Comparison of ENCODE assay signal across 21 cellular contexts in genomic region chr4:152415980-152416379, GRCh38.
DNase-seq lines count a peak whose midpoint lies in the region; ATAC-seq and TF ChIP-seq lines count a peak whose summit lies in the region.
"Had no signal": no experiment of that assay in that cellular context is flagged by ENCODE, and none has a peak within 500 bp of the region (broad histone marks: within the 10 kb centered on the region; RNA-seq: fewer than 3 reads in every experiment).

No MANE protein-coding gene starts in this region.

- H3K27ac ChIP-seq in RWPE2 (ENCODE audit: poor library complexity, severe bottlenecking) (no peak overlapping the region), smooth muscle cell (ENCODE audit: low read depth) (no peak overlapping the region), uterus (no peak overlapping the region)
- H3K27ac ChIP-seq: right atrium auricular region, thoracic aorta had no signal

- H3K79me2 ChIP-seq in smooth muscle cell (ENCODE audit: low read depth), result peaks cover 32% of the 10 kb centered on the region

- no peak for DNase-seq in activated T-cell treated with anti-CD3 and anti-CD28 coated beads, Interleukin-2, amount 50 U/mL, for 72 hours
- no peak for DNase-seq in activated T-cell treated with anti-CD3 and anti-CD28 coated beads, Interleukin-2, amount 50 U/mL, for 24 hours
- DNase-seq in RWPE2 (ENCODE audit: low spot score) (no peak), fibroblast of mammary gland (ENCODE audit: low read depth) (peak; percentile 40), smooth muscle cell (lab: John Stamatoyannopoulos, UW; ENCODE audit: unreplicated experiment) (no peak), uterus (no peak)
- DNase-seq in stimulated activated CD4-positive, alpha-beta T cell treated with anti-CD3 and anti-CD28 coated beads, Interleukin-2, amount 100 ng/mL, for 48 hours, result no peak
- DNase-seq: 8988T; activated CD4-positive, alpha-beta T cell treated with anti-CD3 and anti-CD28 coated beads for 4 hours; activated naive CD8-positive, alpha-beta T cell treated with anti-CD3 and anti-CD28 coated beads, Interleukin-2, amount 50 U/mL, for 24 hours; activated T-cell treated with anti-CD3 and anti-CD28 coated beads for 4 hours; COR-L47; cortex of kidney; NCI-H1105; SHP77 treated with DMSO at 0.1 percent for 48 hours; stimulated activated CD8-positive, alpha-beta memory T cell treated with anti-CD3 and anti-CD28 coated beads, Interleukin-4, amount 100 ng/mL, for 48 hours; T-helper 9 cell had no signal

- H2AFZ ChIP-seq in smooth muscle cell (ENCODE audit: low read depth), result no peak overlapping the region

- intact Hi-C loops in uterus (cut with DNase I; ENCODE audit: low total_unique reads), result no loop called here

- no peak overlapping the region for H3K9ac ChIP-seq in smooth muscle cell (ENCODE audit: low read depth)

- H3K4me2 ChIP-seq in smooth muscle cell, result peak overlapping the region; percentile 57

- H3K4me1 Mint-ChIP-seq in activated T-cell treated with anti-CD3 and anti-CD28 coated beads, Interleukin-2, amount 50 U/mL, for 72 hours (ENCODE audit: low read depth), result no peaks in the 10 kb centered on the region
- peaks cover 60% of the 10 kb centered on the region for H3K4me1 Mint-ChIP-seq in activated T-cell treated with anti-CD3 and anti-CD28 coated beads, Interleukin-2, amount 50 U/mL, for 24 hours (ENCODE audit: low read depth)

- WGBS in smooth muscle cell (ENCODE audit: low lambda C conversion rate), result 33% methylated on average over 2 of the region's 2 CpGs

- H4K20me1 ChIP-seq in smooth muscle cell (ENCODE audit: low read depth), result peaks cover 72% of the 10 kb centered on the region

- no peak for ATAC-seq in activated T-cell treated with anti-CD3 and anti-CD28 coated beads, Interleukin-2, amount 50 U/mL, for 72 hours (replicated peaks in 1 of 2)
- ATAC-seq in RWPE2 (ENCODE audit: low read depth) (peak; percentile 76; the same call in 2 of the 3 replicates), GM19452 (IDR thresholded peaks at IDR 0.05; ENCODE audit: unreplicated experiment) (no peak)
- ATAC-seq: activated naive CD8-positive, alpha-beta T cell treated with anti-CD3 and anti-CD28 coated beads, Interleukin-2, amount 50 U/mL, for 24 hours; natural killer cell treated with Interleukin-12 subunit alpha and Interleukin-12 subunit beta and Interleukin-15 and Interleukin-18, amount 100 ng/mL, for 72 hours had no signal

- no peaks in the 10 kb centered on the region for H3K36me3 Mint-ChIP-seq in activated T-cell treated with anti-CD3 and anti-CD28 coated beads, Interleukin-2, amount 50 U/mL, for 72 hours (ENCODE audit: insufficient read depth in 2 of 2)
- peaks cover 6% of the 10 kb centered on the region for H3K36me3 Mint-ChIP-seq in activated T-cell treated with anti-CD3 and anti-CD28 coated beads, Interleukin-2, amount 50 U/mL, for 24 hours (ENCODE audit: low read depth)
- H3K36me3 Mint-ChIP-seq: natural killer cell treated with Interleukin-12 subunit alpha and Interleukin-12 subunit beta and Interleukin-15 and Interleukin-18, amount 100 ng/mL, for 72 hours had no signal

- TF ChIP-seq CTCF in RWPE2 (IDR thresholded peaks at IDR 0.05; ENCODE audit: poor library complexity, severe bottlenecking), result no peak
- no peak for TF ChIP-seq CTCF in fibroblast of mammary gland (conservative IDR thresholded peaks at IDR 0.05; ENCODE audit: control insufficient read depth, insufficient read depth, low read depth, low read length)
- TF ChIP-seq CTCF in smooth muscle cell (IDR thresholded peaks at IDR 0.05; ENCODE audit: borderline replicate concordance, insufficient read depth, poor library complexity, severe bottlenecking), result no peak
- TF ChIP-seq CTCF in uterus (IDR thresholded peaks at IDR 0.05), result no peak

- no peaks in the 10 kb centered on the region for H3F3A ChIP-seq in smooth muscle cell (ENCODE audit: low read depth)

- H3K9me3 Mint-ChIP-seq in activated T-cell treated with anti-CD3 and anti-CD28 coated beads, Interleukin-2, amount 50 U/mL, for 72 hours, result no peaks in the 10 kb centered on the region
- no peaks in the 10 kb centered on the region for H3K9me3 Mint-ChIP-seq in activated T-cell treated with anti-CD3 and anti-CD28 coated beads, Interleukin-2, amount 50 U/mL, for 24 hours
- H3K9me3 Mint-ChIP-seq: activated naive CD8-positive, alpha-beta T cell treated with anti-CD3 and anti-CD28 coated beads, Interleukin-2, amount 50 U/mL, for 24 hours; natural killer cell treated with Interleukin-12 subunit alpha and Interleukin-12 subunit beta and Interleukin-15 and Interleukin-18, amount 100 ng/mL, for 72 hours had no signal

- H3K36me3 ChIP-seq in RWPE2 (ENCODE audit: low read depth) (no peaks in the 10 kb centered on the region), smooth muscle cell (ENCODE audit: low read depth) (no peaks in the 10 kb centered on the region), uterus (no peaks in the 10 kb centered on the region)
- H3K36me3 ChIP-seq: right atrium auricular region, thoracic aorta had no signal

- no peak overlapping the region for H3K4me3 Mint-ChIP-seq in activated T-cell treated with anti-CD3 and anti-CD28 coated beads, Interleukin-2, amount 50 U/mL, for 72 hours
- H3K4me3 Mint-ChIP-seq in activated T-cell treated with anti-CD3 and anti-CD28 coated beads, Interleukin-2, amount 50 U/mL, for 24 hours, result no peak overlapping the region
- H3K4me3 Mint-ChIP-seq: activated naive CD8-positive, alpha-beta T cell treated with anti-CD3 and anti-CD28 coated beads, Interleukin-2, amount 50 U/mL, for 24 hours; natural killer cell treated with Interleukin-12 subunit alpha and Interleukin-12 subunit beta and Interleukin-15 and Interleukin-18, amount 100 ng/mL, for 72 hours had no signal

- H3K27me3 ChIP-seq in RWPE2 (ENCODE audit: insufficient read depth, poor library complexity, severe bottlenecking) (no peaks in the 10 kb centered on the region), smooth muscle cell (ENCODE audit: low read depth) (no peaks in the 10 kb centered on the region), uterus (no peaks in the 10 kb centered on the region)
- H3K27me3 ChIP-seq: right atrium auricular region had no signal

- no peaks in the 10 kb centered on the region for H3K27me3 Mint-ChIP-seq in activated T-cell treated with anti-CD3 and anti-CD28 coated beads, Interleukin-2, amount 50 U/mL, for 72 hours (ENCODE audit: low read depth)
- H3K27me3 Mint-ChIP-seq in activated T-cell treated with anti-CD3 and anti-CD28 coated beads, Interleukin-2, amount 50 U/mL, for 24 hours, result no peaks in the 10 kb centered on the region
- H3K27me3 Mint-ChIP-seq: activated naive CD8-positive, alpha-beta T cell treated with anti-CD3 and anti-CD28 coated beads, Interleukin-2, amount 50 U/mL, for 24 hours; natural killer cell treated with Interleukin-12 subunit alpha and Interleukin-12 subunit beta and Interleukin-15 and Interleukin-18, amount 100 ng/mL, for 72 hours had no signal

- H3K9me3 ChIP-seq in RWPE2 (ENCODE audit: severe bottlenecking), result no peaks in the 10 kb centered on the region
- no peaks in the 10 kb centered on the region for H3K9me3 ChIP-seq in smooth muscle cell (replicated peaks; ENCODE audit: low read depth)
- no peaks in the 10 kb centered on the region for H3K9me3 ChIP-seq in uterus
- H3K9me3 ChIP-seq: right atrium auricular region, thoracic aorta had no signal

- H3K4me3 ChIP-seq in RWPE2 (ENCODE audit: severe bottlenecking), result no peak overlapping the region
- no peak overlapping the region for H3K4me3 ChIP-seq in fibroblast of mammary gland (ENCODE audit: control insufficient read depth, low read depth, low read length)
- no peak overlapping the region for H3K4me3 ChIP-seq in smooth muscle cell
- no peak overlapping the region for H3K4me3 ChIP-seq in uterus
- H3K4me3 ChIP-seq: right atrium auricular region, thoracic aorta had no signal

- TF ChIP-seq POLR2A in uterus (IDR thresholded peaks at IDR 0.05), result no peak

- H3K27ac Mint-ChIP-seq in activated T-cell treated with anti-CD3 and anti-CD28 coated beads, Interleukin-2, amount 50 U/mL, for 72 hours, result peak overlapping the region; percentile 40
- no peak overlapping the region for H3K27ac Mint-ChIP-seq in activated T-cell treated with anti-CD3 and anti-CD28 coated beads, Interleukin-2, amount 50 U/mL, for 24 hours
- H3K27ac Mint-ChIP-seq: activated naive CD8-positive, alpha-beta T cell treated with anti-CD3 and anti-CD28 coated beads, Interleukin-2, amount 50 U/mL, for 24 hours; natural killer cell treated with Interleukin-12 subunit alpha and Interleukin-12 subunit beta and Interleukin-15 and Interleukin-18, amount 100 ng/mL, for 72 hours had no signal

- peaks cover 12% of the 10 kb centered on the region for H3K4me1 ChIP-seq in RWPE2 (ENCODE audit: insufficient read depth, poor library complexity, severe bottlenecking)
- peaks cover 17% of the 10 kb centered on the region for H3K4me1 ChIP-seq in smooth muscle cell (ENCODE audit: low read depth)
- no peaks in the 10 kb centered on the region for H3K4me1 ChIP-seq in uterus
- H3K4me1 ChIP-seq: right atrium auricular region had no signal
